In genomic region chr19:18558202-18558555, GRCh38 we compare ENCODE assay signal across 8 cellular contexts. TPM values are rescaled to one million over a fixed set of nuclear protein-coding genes. Genes with fewer than 3 reads are reported as not detected.
DNase-seq lines count a peak whose midpoint lies in the region; ATAC-seq lines count a peak whose summit lies in the region.

No MANE protein-coding gene starts in this region.

- H3K36me3 Mint-ChIP-seq in activated CD4-positive, alpha-beta T cell treated with anti-CD3 and anti-CD28 coated beads for 36 hours (ENCODE audit: low read depth), result peaks cover 17% of the 10 kb centered on the region
- H3K36me3 Mint-ChIP-seq in activated naive CD4-positive, alpha-beta T cell treated with anti-CD3 and anti-CD28 coated beads, Interleukin-2, amount 50 U/mL, for 24 hours, result no peaks in the 10 kb centered on the region
- H3K36me3 Mint-ChIP-seq in immature natural killer cell, result peaks cover 0 to 7% (median 4%) of the 10 kb centered on the region in 3 donors

- peak; percentile 32 for DNase-seq in activated CD4-positive, alpha-beta T cell treated with anti-CD3 and anti-CD28 coated beads for 36 hours
- DNase-seq in activated CD4-positive, alpha-beta T cell treated with anti-CD3 and anti-CD28 coated beads for 1 hour, result no peak
- DNase-seq in immature natural killer cell (peak in 1 of 3 donors; percentile 11), EL (no peak)

- intact Hi-C loops in activated CD4-positive, alpha-beta T cell treated with anti-CD3 and anti-CD28 coated beads for 36 hours (cut with DNase I, micrococcal nuclease), result no loop called here

- no peaks in the 10 kb centered on the region for H3K9me3 Mint-ChIP-seq in activated CD4-positive, alpha-beta T cell treated with anti-CD3 and anti-CD28 coated beads for 36 hours (ENCODE audit: low read depth)
- H3K9me3 Mint-ChIP-seq in activated naive CD4-positive, alpha-beta T cell treated with anti-CD3 and anti-CD28 coated beads, Interleukin-2, amount 50 U/mL, for 24 hours, result no peaks in the 10 kb centered on the region
- no peaks in the 10 kb centered on the region for H3K9me3 Mint-ChIP-seq in immature natural killer cell

- CTCF ChIA-PET in activated CD4-positive, alpha-beta T cell treated with anti-CD3 and anti-CD28 coated beads for 36 hours (lab: Charles Lee), result interaction anchor here (0.9 to 4.6 kb wide), 8 partner anchors 13 to 107 kb away, joined by 3 to 22 read pairs (median 6); partner anchors contain the start of genes REX1BD and UBA52

- peak overlapping the region; percentile 88 to 96 (median 92) for H3K9ac ChIP-seq in subcutaneous abdominal adipose tissue (ENCODE audit: low read length in 5 of 5)

- peak overlapping the region; percentile 86 for H3K27ac ChIP-seq in subcutaneous abdominal adipose tissue (ENCODE audit: low read depth, low read length)

- H3K27me3 Mint-ChIP-seq in activated CD4-positive, alpha-beta T cell treated with anti-CD3 and anti-CD28 coated beads for 36 hours, result no peaks in the 10 kb centered on the region
- H3K27me3 Mint-ChIP-seq in activated naive CD4-positive, alpha-beta T cell treated with anti-CD3 and anti-CD28 coated beads, Interleukin-2, amount 50 U/mL, for 24 hours, result no peaks in the 10 kb centered on the region
- H3K27me3 Mint-ChIP-seq in immature natural killer cell (ENCODE audit: low read depth in 3 of 3), result peaks cover 3 to 9% (median 5%) of the 10 kb centered on the region in 3 donors

- H3K9me3 ChIP-seq in subcutaneous abdominal adipose tissue (ENCODE audit: control insufficient read depth in 5 of 5, low read length in 5 of 5), result no peaks in the 10 kb centered on the region

- POLR2A ChIA-PET in activated CD4-positive, alpha-beta T cell treated with anti-CD3 and anti-CD28 coated beads for 36 hours (lab: Charles Lee), result interaction anchor here (0.6 to 2.4 kb wide), 6 partner anchors 13 to 358 kb away, joined by 3 to 23 read pairs (median 8); partner anchors contain the start of genes ELL, FKBP8, REX1BD and UBA52

- peak overlapping the region; percentile 75 to 95 (median 88) for H3K4me3 ChIP-seq in subcutaneous abdominal adipose tissue (ENCODE audit: low read depth in 1 of 5, low read length in 5 of 5)

- peak overlapping the region; percentile 91 for H3K4me3 Mint-ChIP-seq in activated CD4-positive, alpha-beta T cell treated with anti-CD3 and anti-CD28 coated beads for 36 hours
- peak overlapping the region; percentile 96 for H3K4me3 Mint-ChIP-seq in activated naive CD4-positive, alpha-beta T cell treated with anti-CD3 and anti-CD28 coated beads, Interleukin-2, amount 50 U/mL, for 24 hours
- H3K4me3 Mint-ChIP-seq in immature natural killer cell, result peak overlapping the region; percentile 84 to 93 (median 91)

- H3K36me3 ChIP-seq in subcutaneous abdominal adipose tissue (ENCODE audit: control insufficient read depth in 5 of 5, insufficient read depth in 5 of 5, low read length in 5 of 5), result peaks cover 0 to 16% (median 9%) of the 10 kb centered on the region in 5 donors

- H3K27me3 ChIP-seq in subcutaneous abdominal adipose tissue (ENCODE audit: control insufficient read depth in 5 of 5, insufficient read depth in 4 of 5, low read length in 5 of 5), result no peaks in the 10 kb centered on the region

- no peak for ATAC-seq in activated CD4-positive, alpha-beta T cell treated with anti-CD3 and anti-CD28 coated beads for 36 hours
- ATAC-seq in GM19395 (IDR thresholded peaks at IDR 0.05; ENCODE audit: unreplicated experiment), result no peak
- no peak for ATAC-seq in GM18861 (IDR thresholded peaks at IDR 0.05; ENCODE audit: unreplicated experiment)

- peak overlapping the region; percentile 92 for H3K27ac Mint-ChIP-seq in activated CD4-positive, alpha-beta T cell treated with anti-CD3 and anti-CD28 coated beads for 36 hours
- H3K27ac Mint-ChIP-seq in activated naive CD4-positive, alpha-beta T cell treated with anti-CD3 and anti-CD28 coated beads, Interleukin-2, amount 50 U/mL, for 24 hours, result peak overlapping the region; percentile 97
- peak overlapping the region; percentile 92 to 98 (median 96) for H3K27ac Mint-ChIP-seq in immature natural killer cell

- peaks cover 20% of the 10 kb centered on the region for H3K4me1 Mint-ChIP-seq in activated CD4-positive, alpha-beta T cell treated with anti-CD3 and anti-CD28 coated beads for 36 hours
- peaks cover 30% of the 10 kb centered on the region for H3K4me1 Mint-ChIP-seq in activated naive CD4-positive, alpha-beta T cell treated with anti-CD3 and anti-CD28 coated beads, Interleukin-2, amount 50 U/mL, for 24 hours
- peaks cover 22 to 23% of the 10 kb centered on the region in 2 donors for H3K4me1 Mint-ChIP-seq in immature natural killer cell

- peaks cover 2 to 33% (median 32%) of the 10 kb centered on the region in 5 donors for H3K4me1 ChIP-seq in subcutaneous abdominal adipose tissue (ENCODE audit: control insufficient read depth in 5 of 5, insufficient read depth in 5 of 5, low read length in 5 of 5)

RNA-seq across cellular contexts. Expression of gene KXD1, which starts 0.5 kb away (rescaled TPM):
- 100 to 1,000 TPM; 121 to 170 TPM for total RNA-seq in activated CD4-positive, alpha-beta T cell treated with anti-CD3 and anti-CD28 coated beads for 36 hours
- polyA plus RNA-seq in immature natural killer cell, result 100 to 1,000 TPM in 1 of 3 donors, 10 to 100 TPM in 2; 85.9 to 134 (median 93.0) TPM

RNA-seq across cellular contexts. Expression of gene UBA52, which starts 13.5 kb away (rescaled TPM):
- 1,000 to 10,000 TPM; 1,703 to 2,296 TPM for total RNA-seq in activated CD4-positive, alpha-beta T cell treated with anti-CD3 and anti-CD28 coated beads for 36 hours
- polyA plus RNA-seq in immature natural killer cell, result 1,000 to 10,000 TPM in 1 of 3 donors, 100 to 1,000 TPM in 2; 613 to 1,093 (median 997) TPM

RNA-seq across cellular contexts. Expression of gene FKBP8, which starts 14.8 kb away (rescaled TPM):
- 100 to 1,000 TPM; 208 to 211 TPM for total RNA-seq in activated CD4-positive, alpha-beta T cell treated with anti-CD3 and anti-CD28 coated beads for 36 hours
- 100 to 1,000 TPM in 1 of 3 donors, 10 to 100 TPM in 2; 85.7 to 137 (median 94.5) TPM for polyA plus RNA-seq in immature natural killer cell

RNA-seq across cellular contexts. Expression of gene REX1BD, which starts 30.4 kb away (rescaled TPM):
- 10 to 100 TPM; 47.8 to 81.3 TPM for total RNA-seq in activated CD4-positive, alpha-beta T cell treated with anti-CD3 and anti-CD28 coated beads for 36 hours
- polyA plus RNA-seq in immature natural killer cell, result 100 to 1,000 TPM; 123 to 175 (median 146) TPM

RNA-seq across cellular contexts. Expression of gene ELL, which starts 36.3 kb away (rescaled TPM):
- 10 to 100 TPM; 20.2 to 21.4 TPM for total RNA-seq in activated CD4-positive, alpha-beta T cell treated with anti-CD3 and anti-CD28 coated beads for 36 hours
- 10 to 100 TPM in 2 of 3 donors, 1 to 10 TPM in 1; 9.1 to 21.1 (median 11.1) TPM for polyA plus RNA-seq in immature natural killer cell
